ENCODE assay signal across 8 cellular contexts in the genomic region with DNA sequence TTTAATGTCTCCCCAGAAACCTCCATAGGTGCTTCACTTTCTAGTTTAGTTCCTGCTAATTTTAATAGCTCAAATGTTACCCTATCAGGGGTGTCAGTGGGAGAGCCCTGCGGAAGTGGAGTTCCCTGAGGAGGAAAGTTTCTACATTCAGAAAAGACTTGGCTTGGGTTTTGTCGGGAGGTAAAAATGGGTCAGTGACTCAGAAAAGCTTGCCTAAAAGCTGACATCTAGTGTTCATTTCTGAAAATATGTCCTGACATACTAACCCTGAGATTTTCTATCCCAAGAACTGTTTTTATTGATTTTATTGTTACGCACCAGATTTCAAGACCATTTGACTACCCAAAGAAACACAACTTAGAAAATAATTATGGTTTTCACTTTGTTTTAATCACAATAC. TPM values are rescaled to one million over a fixed set of nuclear protein-coding genes. Genes with fewer than 3 reads are reported as not detected.
DNase-seq lines count a peak whose midpoint lies in the region; ATAC-seq and TF ChIP-seq lines count a peak whose summit lies in the region.

No MANE protein-coding gene starts in this region.

- H3F3A ChIP-seq in SU-DHL-6 (ENCODE audit: insufficient read depth), result peaks cover 39% of the 10 kb centered on the region

- intact Hi-C loops in A673 (cut with micrococcal nuclease; ENCODE audit: unreplicated experiment), result no loop called here

- H3K9me2 ChIP-seq in SU-DHL-6 (replicated peaks; ENCODE audit: insufficient read depth, low read length), result no peaks in the 10 kb centered on the region

- H3K27ac ChIP-seq in A673 (ENCODE audit: low read depth, low read length, poor library complexity, severe bottlenecking) (no peak overlapping the region), SU-DHL-6 (ENCODE audit: low read depth, low read length) (peak overlapping the region; percentile 34; the same call in 1 of the 2 replicates)

- H3K27me3 ChIP-seq in A673 (replicated peaks; ENCODE audit: insufficient read depth, low read depth, low read length, poor library complexity) (no peaks in the 10 kb centered on the region), SU-DHL-6 (ENCODE audit: low read length) (no peaks in the 10 kb centered on the region)

- peaks cover 14% of the 10 kb centered on the region for H3K79me2 ChIP-seq in SU-DHL-6 (ENCODE audit: insufficient read depth, low read length)

- no peaks in the 10 kb centered on the region for H3K4me1 ChIP-seq in A673 (ENCODE audit: insufficient read depth, low read length, poor library complexity, severe bottlenecking)

- no peak overlapping the region for H3K4me2 ChIP-seq in SU-DHL-6 (ENCODE audit: low read depth, low read length, poor library complexity, severe bottlenecking)

- DNase-seq in A673 (ENCODE audit: low spot score) (no peak), glomerular visceral epithelial cell (ENCODE audit: extremely low spot score) (peak; percentile 26), NCI-H2029 treated with DMSO at 0.1 percent for 48 hours (lab: John Stamatoyannopoulos, UW) (no peak), retina (no peak)

- CTCF ChIA-PET in A673 (lab: Charles Lee), result no interaction called here

- TF ChIP-seq CTCF in A673 (conservative IDR thresholded peaks at IDR 0.05; ENCODE audit: low read depth, low read length) (0 out of 2 replicates have a peak, but pooled peaks have one; percentile 26), GM12875 (IDR thresholded peaks at IDR 0.05; ENCODE audit: borderline replicate concordance, insufficient read depth, low read depth, low read length) (peak; percentile 31; the same call in 1 of the 2 replicates), SU-DHL-6 (IDR thresholded peaks at IDR 0.05; ENCODE audit: insufficient read depth, low read length, poor library complexity, severe bottlenecking) (no peak)

- no TSS peak for BruUV-seq in A673 (replicated peaks; lab: Mats Ljungman, UMichigan)

- H4K20me1 ChIP-seq in SU-DHL-6 (ENCODE audit: low read depth, low read length), result no peaks in the 10 kb centered on the region

- H3K36me3 ChIP-seq in A673 (ENCODE audit: insufficient read depth, low read length, poor library complexity, severe bottlenecking) (no peaks in the 10 kb centered on the region), SU-DHL-6 (ENCODE audit: low read length) (no peaks in the 10 kb centered on the region; the same call in 1 of the 2 replicates)

- POLR2A ChIA-PET in A673 (lab: Charles Lee; ENCODE audit: low non-redundant PET), result no interaction called here

- H3K9me3 ChIP-seq in A673 (ENCODE audit: low read depth, low read length, poor library complexity, severe bottlenecking) (no peaks in the 10 kb centered on the region), SU-DHL-6 (ENCODE audit: insufficient read depth, low read length) (no peaks in the 10 kb centered on the region)

- no peak for ATAC-seq in GM21423 (IDR thresholded peaks at IDR 0.05; ENCODE audit: unreplicated experiment)
- no peak for ATAC-seq in HG03457 (IDR thresholded peaks at IDR 0.05; ENCODE audit: unreplicated experiment)

- H3K4me3 ChIP-seq in A673 (ENCODE audit: low read depth, low read length, poor library complexity, severe bottlenecking) (no peak overlapping the region), GM12875 (ENCODE audit: low read depth, low read length) (no peak overlapping the region), SU-DHL-6 (ENCODE audit: insufficient read depth, low read length, poor library complexity, severe bottlenecking) (no peak overlapping the region)

- H3K9ac ChIP-seq in SU-DHL-6 (ENCODE audit: low read length), result no peak overlapping the region

- H2AFZ ChIP-seq in SU-DHL-6 (ENCODE audit: low read depth, low read length, severe bottlenecking), result peak overlapping the region; percentile 3

RNA-seq across cellular contexts. Expression of a gene that starts 40.9 kb away (rescaled TPM):
- 0.32 and 1.4 TPM in 2 replicates for total RNA-seq in A673 (2021)
